ENCODE assay signal across 8 cellular contexts in genomic region chr3:157175678-157176077, GRCh38. TPM values are rescaled to one million over a fixed set of nuclear protein-coding genes. Genes with fewer than 3 reads are reported as not detected.
A peak's percentile ranks its signal among the peaks of the same experiment; 100 is the strongest.
DNase-seq lines count a peak whose midpoint lies in the region; ATAC-seq, FAIRE-seq and TF ChIP-seq lines count a peak whose summit lies in the region.

No MANE protein-coding gene starts in this region.

- peak overlapping the region; percentile 93 for H3K4me3 ChIP-seq in HUES64 (ENCODE audit: low read length)

- no peaks in the 10 kb centered on the region for H3K27me3 Mint-ChIP-seq in activated CD8-positive, alpha-beta T cell treated with anti-CD3 and anti-CD28 coated beads, Interleukin-2, amount 10 ng/mL, durations not matched to agents 7 days and 5 days (ENCODE audit: low read depth)
- H3K27me3 Mint-ChIP-seq in osteocyte (ENCODE audit: unreplicated experiment) = peaks cover 4% of the 10 kb centered on the region

- peaks cover 33% of the 10 kb centered on the region for H3K4me1 Mint-ChIP-seq in activated CD8-positive, alpha-beta T cell treated with anti-CD3 and anti-CD28 coated beads, Interleukin-2, amount 10 ng/mL, durations not matched to agents 7 days and 5 days (ENCODE audit: low read depth)
- peaks cover 22% of the 10 kb centered on the region for H3K4me1 Mint-ChIP-seq in osteocyte (ENCODE audit: unreplicated experiment)

- no peak for ATAC-seq in activated CD8-positive, alpha-beta T cell treated with anti-CD3 and anti-CD28 coated beads, Interleukin-2, amount 10 ng/mL, durations not matched to agents 7 days and 5 days
- ATAC-seq in HG03097 (IDR thresholded peaks at IDR 0.05; ENCODE audit: low FRiP score, unreplicated experiment) (no peak), GM19467 (IDR thresholded peaks at IDR 0.05; ENCODE audit: unreplicated experiment) (no peak)

- 18% methylated on average over 11 of the region's 11 CpGs for WGBS in HUES64

- H3K9me3 ChIP-seq in HUES64 (ENCODE audit: insufficient read depth, low read depth, low read length) = peaks cover 27% of the 10 kb centered on the region

- H3K36me3 Mint-ChIP-seq in activated CD8-positive, alpha-beta T cell treated with anti-CD3 and anti-CD28 coated beads, Interleukin-2, amount 10 ng/mL, durations not matched to agents 7 days and 5 days (ENCODE audit: low read depth) = peaks cover 39% of the 10 kb centered on the region
- no peaks in the 10 kb centered on the region for H3K36me3 Mint-ChIP-seq in osteocyte (ENCODE audit: unreplicated experiment)

- H3K4me3 Mint-ChIP-seq in activated CD8-positive, alpha-beta T cell treated with anti-CD3 and anti-CD28 coated beads, Interleukin-2, amount 10 ng/mL, durations not matched to agents 7 days and 5 days = peak overlapping the region; percentile 96
- peak overlapping the region; percentile 82 for H3K4me3 Mint-ChIP-seq in osteocyte (ENCODE audit: unreplicated experiment)

- POLR2A ChIA-PET in activated CD8-positive, alpha-beta T cell treated with anti-CD3 and anti-CD28 coated beads, Interleukin-2, amount 10 ng/mL, durations not matched to agents 7 days and 5 days (lab: Charles Lee) = interaction anchor here (1.0 to 7.5 kb wide), 18 partner anchors 9 to 659 kb away, joined by 3 to 650 read pairs (median 5); partner anchors contain the start of genes CCNL1 and SSR3

- H3K9me3 Mint-ChIP-seq in activated CD8-positive, alpha-beta T cell treated with anti-CD3 and anti-CD28 coated beads, Interleukin-2, amount 10 ng/mL, durations not matched to agents 7 days and 5 days (ENCODE audit: insufficient read depth) = peaks cover 5% of the 10 kb centered on the region
- no peaks in the 10 kb centered on the region for H3K9me3 Mint-ChIP-seq in osteocyte (ENCODE audit: unreplicated experiment)

- DNase-seq in D341Med (ENCODE audit: low spot score) (peak; percentile 60), glomerular visceral epithelial cell (ENCODE audit: extremely low spot score) (peak; percentile 27), osteocyte (ENCODE audit: extremely low spot score, unreplicated experiment) (no peak), RCC 7860 (ENCODE audit: low spot score) (no peak)
- DNase-seq in activated CD8-positive, alpha-beta T cell treated with anti-CD3 and anti-CD28 coated beads, Interleukin-2, amount 10 ng/mL, durations not matched to agents 7 days and 5 days = peak; percentile 44

- H3K4me1 ChIP-seq in HUES64 (ENCODE audit: insufficient read depth, low read length) = peaks cover 4% of the 10 kb centered on the region; the same call in 1 of the 2 replicates

- TF ChIP-seq CTCF in osteocyte (IDR thresholded peaks at IDR 0.05) = no peak

- peak overlapping the region; percentile 91; the same call in 1 of the 2 replicates for H3K27ac ChIP-seq in HUES64 (ENCODE audit: low read depth, low read length)

- H3K9ac ChIP-seq in HUES64 (ENCODE audit: low read depth, low read length) = peak overlapping the region; percentile 81

- H3K27ac Mint-ChIP-seq in activated CD8-positive, alpha-beta T cell treated with anti-CD3 and anti-CD28 coated beads, Interleukin-2, amount 10 ng/mL, durations not matched to agents 7 days and 5 days = peak overlapping the region; percentile 98
- H3K27ac Mint-ChIP-seq in osteocyte (ENCODE audit: unreplicated experiment) = peak overlapping the region; percentile 95

- CTCF ChIA-PET in activated CD8-positive, alpha-beta T cell treated with anti-CD3 and anti-CD28 coated beads, Interleukin-2, amount 10 ng/mL, durations not matched to agents 7 days and 5 days (lab: Charles Lee) = interaction anchor here (0.7 to 4.0 kb wide), 10 partner anchors 14 to 621 kb away, joined by 3 to 77 read pairs (median 6); partner anchors contain the start of genes CCNL1 and SSR3

- no peaks in the 10 kb centered on the region for H3K27me3 ChIP-seq in HUES64 (ENCODE audit: insufficient read depth, low read length)

- FAIRE-seq in RCC 7860 (lab: Jason Lieb, UNC) = no peak

- peaks cover 19% of the 10 kb centered on the region; the same call in 1 of the 2 replicates for H3K36me3 ChIP-seq in HUES64 (ENCODE audit: insufficient read depth, low read length)

RNA-seq across cellular contexts. Expression of gene CCNL1, which starts 15.7 kb away (rescaled TPM):
- 43.2 TPM for polyA plus RNA-seq in HUES64 (2013, experiment 1 of 2)
- 42.7 TPM for polyA plus RNA-seq in HUES64 (2013, experiment 2 of 2)
- 100 to 1,000 TPM; 257 TPM for total RNA-seq in activated CD8-positive, alpha-beta T cell treated with anti-CD3 and anti-CD28 coated beads, Interleukin-2, amount 10 ng/mL, durations not matched to agents 7 days and 5 days
- total RNA-seq in osteocyte = 93.0 and 116 TPM in 2 replicates

Comparison
In these comparisons a context has a peak if more than half of its experiments do, and no peak if none do; other contexts are left out.
1. DNase-seq: peak in D341Med (single experiment), activated CD8-positive, alpha-beta T cell treated with anti-CD3 and anti-CD28 coated beads, Interleukin-2, amount 10 ng/mL, durations not matched to agents 7 days and 5 days (single experiment) and glomerular visceral epithelial cell (single experiment); none in osteocyte (single experiment) and RCC 7860 (single experiment).